In genomic region chr7:92765725-92766124, GRCh38 we compare ENCODE assay signal across 12 cellular contexts.
A peak's percentile ranks its signal among the peaks of the same experiment; 100 is the strongest.
DNase-seq lines count a peak whose midpoint lies in the region; ATAC-seq and TF ChIP-seq lines count a peak whose summit lies in the region.
"Had no signal": no experiment of that assay in that cellular context is flagged by ENCODE, and none has a peak within 500 bp of the region (broad histone marks: within the 10 kb centered on the region; RNA-seq: fewer than 3 reads in every experiment).

No MANE protein-coding gene starts in this region.

- H3K27ac Mint-ChIP-seq in MCF 10A (ENCODE audit: low read depth, unreplicated experiment) (peak overlapping the region; percentile 98), endodermal cell (no peak overlapping the region)
- peak overlapping the region; percentile 24 for H3K27ac Mint-ChIP-seq in activated naive CD8-positive, alpha-beta T cell treated with anti-CD3 and anti-CD28 coated beads, Interleukin-2, amount 50 U/mL, for 24 hours

- TF ChIP-seq CTCF in MCF 10A (IDR thresholded peaks at IDR 0.05; ENCODE audit: unreplicated experiment) (no peak), breast epithelium (IDR thresholded peaks at IDR 0.05) (no peak), left ventricle myocardium inferior (IDR thresholded peaks at IDR 0.05; ENCODE audit: borderline replicate concordance) (no peak), transverse colon (IDR thresholded peaks at IDR 0.05) (no peak), endodermal cell (conservative IDR thresholded peaks at IDR 0.05) (no peak)

- H3K4me1 Mint-ChIP-seq in MCF 10A (ENCODE audit: insufficient read depth, unreplicated experiment), result peaks cover 40% of the 10 kb centered on the region
- peaks cover 77% of the 10 kb centered on the region for H3K4me1 Mint-ChIP-seq in activated naive CD8-positive, alpha-beta T cell treated with anti-CD3 and anti-CD28 coated beads, Interleukin-2, amount 50 U/mL, for 24 hours
- H3K4me1 Mint-ChIP-seq in endodermal cell, result peaks cover 50% of the 10 kb centered on the region

- H3K4me3 Mint-ChIP-seq in MCF 10A (ENCODE audit: unreplicated experiment), result peak overlapping the region; percentile 59
- no peak overlapping the region for H3K4me3 Mint-ChIP-seq in activated naive CD8-positive, alpha-beta T cell treated with anti-CD3 and anti-CD28 coated beads, Interleukin-2, amount 50 U/mL, for 24 hours
- no peak overlapping the region for H3K4me3 Mint-ChIP-seq in endodermal cell

- DNase-seq in MCF 10A (ENCODE audit: unreplicated experiment) (peak; percentile 67), breast epithelium (ENCODE audit: low spot score in 2 of 2) (no peak), left ventricle myocardium inferior (no peak), transverse colon (no peak), endodermal cell (no peak), cortex of kidney (lab: John Stamatoyannopoulos, UW) (no peak)
- DNase-seq in activated naive CD8-positive, alpha-beta T cell treated with anti-CD3 and anti-CD28 coated beads, Interleukin-2, amount 50 U/mL, for 24 hours, result no peak
- DNase-seq: central memory CD4-positive, alpha-beta T cell; left cardiac atrium; NCI-H1694 treated with DMSO at 0.1 percent for 48 hours had no signal

- H3K9me3 Mint-ChIP-seq in MCF 10A (ENCODE audit: unreplicated experiment) (no peaks in the 10 kb centered on the region), endodermal cell (no peaks in the 10 kb centered on the region)
- H3K9me3 Mint-ChIP-seq in activated naive CD8-positive, alpha-beta T cell treated with anti-CD3 and anti-CD28 coated beads, Interleukin-2, amount 50 U/mL, for 24 hours, result no peaks in the 10 kb centered on the region

- 56 to 68% methylated on average over 3 of the region's 3 CpGs for WGBS in transverse colon (ENCODE audit: low coverage in 1 of 2), 2 donors
- WGBS in endodermal cell (ENCODE audit: insufficient coverage in 1 of 2, insufficient read length in 1 of 2), 2 experiments, result 86 to 100% methylated on average over 1 to 3 of the region's 3 CpGs

- no peak overlapping the region for H3K9ac ChIP-seq in endodermal cell (ENCODE audit: extremely low read depth, low read length, poor library complexity, severe bottlenecking)

- H3K4me3 ChIP-seq in breast epithelium, result no peak overlapping the region
- H3K4me3 ChIP-seq in left ventricle myocardium inferior, result no peak overlapping the region
- H3K4me3 ChIP-seq in transverse colon, result no peak overlapping the region
- H3K4me3 ChIP-seq in endodermal cell (ENCODE audit: low read length), result no peak overlapping the region

- POLR2A ChIA-PET in MCF 10A (lab: Yijun Ruan, JAX), result interaction anchor here (0.7 to 3.8 kb wide), 26 partner anchors 10 to 134 kb away, joined by 3 to 27 read pairs (median 6); partner anchors contain the start of gene CDK6

- H3K36me3 ChIP-seq in breast epithelium (no peaks in the 10 kb centered on the region), left ventricle myocardium inferior (no peaks in the 10 kb centered on the region), transverse colon (no peaks in the 10 kb centered on the region), endodermal cell (ENCODE audit: control insufficient read depth, insufficient read depth, low read length) (peaks cover 15% of the 10 kb centered on the region)

- intact Hi-C loops in MCF 10A (cut with micrococcal nuclease) (loop anchor here (1.0 to 5.0 kb wide), 2 partner anchors 67 to 69 kb away; no protein-coding TSS in a partner anchor), breast epithelium (cut with DNase I; ENCODE audit: low total_unique reads) (no loop called here), left ventricle myocardium inferior (cut with micrococcal nuclease) (no loop called here), transverse colon (cut with DNase I; ENCODE audit: low total_unique reads) (loop anchor here (10.0 kb wide), 1 partner anchor 51 kb away; no protein-coding TSS in a partner anchor)

- H3K4me1 ChIP-seq in breast epithelium (no peaks in the 10 kb centered on the region), left ventricle myocardium inferior (peaks cover 64% of the 10 kb centered on the region), transverse colon (peaks cover 0 to 40% (median 19%) of the 10 kb centered on the region in 4 donors), endodermal cell (ENCODE audit: control insufficient read depth, insufficient read depth, low read length) (peaks cover 10% of the 10 kb centered on the region)

- H3K27me3 ChIP-seq in breast epithelium (no peaks in the 10 kb centered on the region), left ventricle myocardium inferior (ENCODE audit: low read depth) (no peaks in the 10 kb centered on the region), transverse colon (no peaks in the 10 kb centered on the region), endodermal cell (ENCODE audit: control insufficient read depth, insufficient read depth, low read length, poor library complexity, severe bottlenecking) (no peaks in the 10 kb centered on the region)

- in situ Hi-C loops in transverse colon (cut with MboI; ENCODE audit: low pct_ligation_motif_present in 1 of 4, low pct_unique_long_range_greater_than_20kb in 1 of 4, low sequenced_read_pairs in 3 of 4), result no loop called here

- CTCF ChIA-PET in MCF 10A (lab: Yijun Ruan, JAX), result interaction anchor here (0.7 to 1.9 kb wide), 16 partner anchors 8 to 693 kb away, joined by 3 to 13 read pairs (median 4); no protein-coding TSS in a partner anchor

- no peak for TF ChIP-seq EP300 in transverse colon (IDR thresholded peaks at IDR 0.05; ENCODE audit: low read depth)

- no TSS peak for BruUV-seq in MCF 10A (replicated peaks; lab: Mats Ljungman, UMichigan)

- no peaks in the 10 kb centered on the region for H3K9me3 ChIP-seq in breast epithelium
- H3K9me3 ChIP-seq in left ventricle myocardium inferior (replicated peaks), result peaks cover 3% of the 10 kb centered on the region
- H3K9me3 ChIP-seq in transverse colon, result no peaks in the 10 kb centered on the region
- no peaks in the 10 kb centered on the region for H3K9me3 ChIP-seq in endodermal cell (ENCODE audit: control insufficient read depth, low read length)

- H3K36me3 Mint-ChIP-seq in MCF 10A (ENCODE audit: insufficient read depth, unreplicated experiment) (no peaks in the 10 kb centered on the region), endodermal cell (ENCODE audit: low read depth) (no peaks in the 10 kb centered on the region)
- peaks cover 64% of the 10 kb centered on the region for H3K36me3 Mint-ChIP-seq in activated naive CD8-positive, alpha-beta T cell treated with anti-CD3 and anti-CD28 coated beads, Interleukin-2, amount 50 U/mL, for 24 hours (ENCODE audit: low read depth)

- TF ChIP-seq POLR2A in breast epithelium (IDR thresholded peaks at IDR 0.05) (no peak), transverse colon (IDR thresholded peaks at IDR 0.05) (no peak)

- no peak for ATAC-seq in activated naive CD8-positive, alpha-beta T cell treated with anti-CD3 and anti-CD28 coated beads, Interleukin-2, amount 50 U/mL, for 24 hours
- no peak for ATAC-seq in HG02885 (IDR thresholded peaks at IDR 0.05; ENCODE audit: poor library complexity, unreplicated experiment)

- H3K27me3 Mint-ChIP-seq in MCF 10A (ENCODE audit: insufficient read depth, unreplicated experiment) (no peaks in the 10 kb centered on the region), endodermal cell (ENCODE audit: insufficient read depth) (no peaks in the 10 kb centered on the region)
- H3K27me3 Mint-ChIP-seq in activated naive CD8-positive, alpha-beta T cell treated with anti-CD3 and anti-CD28 coated beads, Interleukin-2, amount 50 U/mL, for 24 hours, result no peaks in the 10 kb centered on the region

- H3K27ac ChIP-seq in breast epithelium, result no peak overlapping the region
- peak overlapping the region; percentile 37 for H3K27ac ChIP-seq in left ventricle myocardium inferior (replicated peaks)
- H3K27ac ChIP-seq in transverse colon, result peak overlapping the region; percentile 28 to 69 (median 38)
- no peak overlapping the region for H3K27ac ChIP-seq in endodermal cell (ENCODE audit: low read depth, low read length)
- H3K27ac ChIP-seq: C4-2B had no signal

Comparison
In these comparisons a context has a peak if more than half of its experiments do, and no peak if none do; other contexts are left out.
1. intact Hi-C loops: an anchor here in MCF 10A (1.0 to 5.0 kb wide) and transverse colon (10.0 kb wide); none called in breast epithelium and left ventricle myocardium inferior.
2. H3K27ac ChIP-seq: peak in left ventricle myocardium inferior (single experiment) and transverse colon (4 of 4); none in breast epithelium (0 of 2) and endodermal cell (single experiment).